Comparison of ENCODE assay signal across 22 cellular contexts in the genomic region with DNA sequence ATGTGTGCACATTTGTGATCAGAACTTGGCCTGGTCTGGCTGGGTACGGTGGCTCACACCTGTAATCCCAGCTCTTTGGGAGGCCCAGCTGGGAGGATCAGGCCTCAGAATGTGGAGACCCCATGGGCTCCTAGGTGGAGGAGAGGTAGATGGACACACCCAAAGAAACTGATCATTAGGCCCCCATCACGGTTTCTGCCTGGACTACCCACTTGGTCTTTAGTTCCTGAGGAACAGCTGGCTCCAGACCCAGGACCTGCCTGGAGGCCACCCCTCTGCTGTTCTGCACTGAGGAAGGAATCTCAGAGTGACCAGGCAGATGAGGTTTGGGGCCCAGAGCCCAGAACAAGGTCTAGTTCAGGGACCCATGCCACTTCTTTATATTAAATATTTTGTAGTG. TPM values are rescaled to one million over a fixed set of nuclear protein-coding genes. Genes with fewer than 3 reads are reported as not detected.
"Had no signal": no experiment of that assay in that cellular context is flagged by ENCODE, and none has a peak within 500 bp of the region (broad histone marks: within the 10 kb centered on the region; RNA-seq: fewer than 3 reads in every experiment).

No MANE protein-coding gene starts in this region.

- H3K79me2 ChIP-seq: parathyroid adenoma had no signal

- H3K9me3 ChIP-seq: heart left ventricle, right atrium auricular region, SK-N-SH, upper lobe of right lung had no signal

- H3K36me3 Mint-ChIP-seq: activated CD8-positive, alpha-beta memory T cell treated with anti-CD3 and anti-CD28 coated beads, Interleukin-2, amount 10 ng/mL, durations not matched to agents 7 days and 5 days; naive thymus-derived CD4-positive, alpha-beta T cell; T-cell had no signal

- FAIRE-seq: colon, frontal cortex, small intestine had no signal

- H3K27me3 Mint-ChIP-seq: stimulated activated naive CD8-positive, alpha-beta T cell treated with anti-CD3 and anti-CD28 coated beads, Interleukin-15, amount 100 ng/mL, for 72 hours had no signal

- DNase-seq: activated CD4-positive, alpha-beta T cell treated with anti-CD3 and anti-CD28 coated beads, Interleukin-2, amount 50 U/mL, for 48 hours; activated CD8-positive, alpha-beta memory T cell treated with anti-CD3 and anti-CD28 coated beads, Interleukin-2, amount 10 ng/mL, durations not matched to agents 7 days and 5 days; activated naive CD4-positive, alpha-beta T cell treated with anti-CD3 and anti-CD28 coated beads for 36 hours; activated T-cell treated with anti-CD3 and anti-CD28 coated beads, Interleukin-2, amount 50 U/mL, for 1 hour; caudate nucleus; heart left ventricle; left colon; naive thymus-derived CD4-positive, alpha-beta T cell; SK-N-SH; small intestine; stimulated activated naive CD8-positive, alpha-beta T cell treated with anti-CD3 and anti-CD28 coated beads, Interleukin-15, amount 100 ng/mL, for 72 hours; T-cell; T1000; upper lobe of right lung had no signal

- H3K4me3 Mint-ChIP-seq: activated CD8-positive, alpha-beta memory T cell treated with anti-CD3 and anti-CD28 coated beads, Interleukin-2, amount 10 ng/mL, durations not matched to agents 7 days and 5 days; activated naive CD4-positive, alpha-beta T cell treated with anti-CD3 and anti-CD28 coated beads for 36 hours; stimulated activated naive CD8-positive, alpha-beta T cell treated with anti-CD3 and anti-CD28 coated beads, Interleukin-15, amount 100 ng/mL, for 72 hours; T-cell had no signal

- H3K36me3 ChIP-seq: heart left ventricle, right atrium auricular region, upper lobe of right lung had no signal

- H3K27me3 ChIP-seq: right atrium auricular region had no signal

- H3K27ac ChIP-seq: heart left ventricle, parathyroid adenoma, right atrium auricular region, upper lobe of right lung had no signal

- H3K27ac Mint-ChIP-seq: activated CD8-positive, alpha-beta memory T cell treated with anti-CD3 and anti-CD28 coated beads, Interleukin-2, amount 10 ng/mL, durations not matched to agents 7 days and 5 days; activated naive CD4-positive, alpha-beta T cell treated with anti-CD3 and anti-CD28 coated beads for 36 hours; activated T-helper 2 cell treated with anti-CD3 and anti-CD28 coated beads, Interferon-gamma antibody, Interleukin-2, Interleukin-4, amounts not matched to agents 10 μg/mL and 5 μg/mL and 100 μg/mL, durations not matched to agents 14 hours and 24 hours and 36 hours; naive thymus-derived CD4-positive, alpha-beta T cell; stimulated activated naive CD8-positive, alpha-beta T cell treated with anti-CD3 and anti-CD28 coated beads, Interleukin-15, amount 100 ng/mL, for 72 hours; T-cell had no signal

- H3K4me3 ChIP-seq: heart left ventricle, lung, right atrium auricular region, upper lobe of right lung had no signal

- H2AFZ ChIP-seq: parathyroid adenoma had no signal

- H3K9me3 Mint-ChIP-seq: activated naive CD4-positive, alpha-beta T cell treated with anti-CD3 and anti-CD28 coated beads for 36 hours; activated T-helper 2 cell treated with anti-CD3 and anti-CD28 coated beads, Interferon-gamma antibody, Interleukin-2, Interleukin-4, amounts not matched to agents 10 μg/mL and 5 μg/mL and 100 μg/mL, durations not matched to agents 14 hours and 24 hours and 36 hours; naive thymus-derived CD4-positive, alpha-beta T cell; stimulated activated naive CD8-positive, alpha-beta T cell treated with anti-CD3 and anti-CD28 coated beads, Interleukin-15, amount 100 ng/mL, for 72 hours; T-cell had no signal

- H3K9ac ChIP-seq: parathyroid adenoma, SK-N-SH had no signal

- H3K4me2 ChIP-seq: SK-N-SH had no signal

- ATAC-seq: activated CD8-positive, alpha-beta memory T cell treated with anti-CD3 and anti-CD28 coated beads, Interleukin-2, amount 10 ng/mL, durations not matched to agents 7 days and 5 days; heart left ventricle; left colon; naive thymus-derived CD4-positive, alpha-beta T cell; stimulated activated naive CD8-positive, alpha-beta T cell treated with anti-CD3 and anti-CD28 coated beads, Interleukin-15, amount 100 ng/mL, for 72 hours; T-cell; upper lobe of right lung had no signal

RNA-seq across cellular contexts. Expression of gene CBLC, which starts 1.5 kb away (rescaled TPM):
- total RNA-seq: activated CD8-positive, alpha-beta memory T cell treated with anti-CD3 and anti-CD28 coated beads, Interleukin-2, amount 10 ng/mL, durations not matched to agents 7 days and 5 days; activated naive CD4-positive, alpha-beta T cell treated with anti-CD3 and anti-CD28 coated beads for 36 hours; activated T-helper 2 cell treated with anti-CD3 and anti-CD28 coated beads, Interferon-gamma antibody, Interleukin-2, Interleukin-4, amounts not matched to agents 10 μg/mL and 5 μg/mL and 100 μg/mL, durations not matched to agents 14 hours and 24 hours and 36 hours; frontal cortex; heart left ventricle; naive thymus-derived CD4-positive, alpha-beta T cell; right atrium auricular region; temporal lobe had no signal
- polyA plus RNA-seq: fibroblast of lung; naive thymus-derived CD4-positive, alpha-beta T cell; SK-N-SH had no signal

RNA-seq across cellular contexts. Expression of gene BCAM, which starts 29.8 kb away (rescaled TPM):
- total RNA-seq: activated CD8-positive, alpha-beta memory T cell treated with anti-CD3 and anti-CD28 coated beads, Interleukin-2, amount 10 ng/mL, durations not matched to agents 7 days and 5 days; activated naive CD4-positive, alpha-beta T cell treated with anti-CD3 and anti-CD28 coated beads for 36 hours; activated T-helper 2 cell treated with anti-CD3 and anti-CD28 coated beads, Interferon-gamma antibody, Interleukin-2, Interleukin-4, amounts not matched to agents 10 μg/mL and 5 μg/mL and 100 μg/mL, durations not matched to agents 14 hours and 24 hours and 36 hours had no signal
- polyA plus RNA-seq: naive thymus-derived CD4-positive, alpha-beta T cell had no signal
